Comparison of ENCODE assay signal across 1 cellular context in genomic region chr4:47494124-47494430, GRCh38.
TF ChIP-seq lines count a peak whose summit lies in the region.

No MANE protein-coding gene starts in this region.

TF ChIP-seq in HepG2, 621 proteins besides CTCF, POLR2A, EP300 and RAD21 (continued from another document):
- no peak for TF ChIP-seq RNF219 (CRISPR knock-in tag; IDR thresholded peaks at IDR 0.05)
- TF ChIP-seq ZNF788 (CRISPR knock-in tag; IDR thresholded peaks at IDR 0.05; ENCODE audit: borderline replicate concordance) = no peak
- no peak for TF ChIP-seq ELF4 (CRISPR knock-in tag; IDR thresholded peaks at IDR 0.05; ENCODE audit: borderline replicate concordance)
- TF ChIP-seq RBM22 (optimal IDR thresholded peaks at IDR 0.05; ENCODE audit: low read length) = no peak
- TF ChIP-seq U2AF1 (optimal IDR thresholded peaks at IDR 0.05; ENCODE audit: low read depth, low read length) = no peak
- no peak for TF ChIP-seq ATF2 (CRISPR knock-in tag; IDR thresholded peaks at IDR 0.05)
- TF ChIP-seq ZNF350 (CRISPR knock-in tag; IDR thresholded peaks at IDR 0.05; ENCODE audit: borderline replicate concordance, low read depth) = no peak
- TF ChIP-seq ZBTB2 (CRISPR knock-in tag; IDR thresholded peaks at IDR 0.05; ENCODE audit: low read depth) = no peak
- no peak for TF ChIP-seq DR1 (CRISPR knock-in tag; IDR thresholded peaks at IDR 0.05)
- TF ChIP-seq NFATC3 (CRISPR knock-in tag; IDR thresholded peaks at IDR 0.05) = no peak
- TF ChIP-seq ZNF747 (CRISPR knock-in tag; IDR thresholded peaks at IDR 0.05; ENCODE audit: borderline replicate concordance) = no peak
- no peak for TF ChIP-seq SYNCRIP (IDR thresholded peaks at IDR 0.05; ENCODE audit: insufficient read depth, low read depth, low read length)
- TF ChIP-seq ZMAT5 (CRISPR knock-in tag; IDR thresholded peaks at IDR 0.05; ENCODE audit: borderline replicate concordance, low read depth) = no peak
- TF ChIP-seq TEAD2 (CRISPR knock-in tag; IDR thresholded peaks at IDR 0.05) = no peak
